ENCODE assay signal across 28 cellular contexts in genomic region chr9:86876797-86877196, GRCh38.
"Had no signal": no experiment of that assay in that cellular context is flagged by ENCODE, and none has a peak within 500 bp of the region (broad histone marks: within the 10 kb centered on the region; RNA-seq: fewer than 3 reads in every experiment).

No MANE protein-coding gene starts in this region.

- H3K4me1 ChIP-seq: esophagus muscularis mucosa, foreskin keratinocyte, gastroesophageal sphincter, heart right ventricle, lower lobe of right lung, parathyroid adenoma, right lobe of liver, suprapubic skin, transverse colon, upper lobe of right lung, uterus had no signal

- H3K4me3 Mint-ChIP-seq: immature natural killer cell; naive thymus-derived CD8-positive, alpha-beta T cell; stimulated activated naive CD8-positive, alpha-beta T cell treated with anti-CD3 and anti-CD28 coated beads, Interleukin-15, amount 100 ng/mL, for 72 hours had no signal

- H3K36me3 ChIP-seq: esophagus muscularis mucosa, gastroesophageal sphincter, heart right ventricle, lower lobe of right lung, right lobe of liver, suprapubic skin, transverse colon, upper lobe of right lung, uterus had no signal

- H3K4me3 ChIP-seq: dorsolateral prefrontal cortex, esophagus muscularis mucosa, gastroesophageal sphincter, heart right ventricle, lower lobe of right lung, right lobe of liver, smooth muscle cell, suprapubic skin, transverse colon, upper lobe of right lung, uterus had no signal

- H3K27ac ChIP-seq: dorsolateral prefrontal cortex, esophagus muscularis mucosa, foreskin keratinocyte, gastroesophageal sphincter, heart right ventricle, lower lobe of right lung, parathyroid adenoma, right lobe of liver, suprapubic skin, transverse colon, upper lobe of right lung, uterus had no signal

- H3K4me1 Mint-ChIP-seq: immature natural killer cell; naive thymus-derived CD8-positive, alpha-beta T cell; stimulated activated naive CD8-positive, alpha-beta T cell treated with anti-CD3 and anti-CD28 coated beads, Interleukin-15, amount 100 ng/mL, for 72 hours had no signal

- H3K9ac ChIP-seq: parathyroid adenoma had no signal

- H3K9me3 ChIP-seq: esophagus muscularis mucosa, gastroesophageal sphincter, lower lobe of right lung, right lobe of liver, suprapubic skin, transverse colon, upper lobe of right lung, uterus had no signal

- H3K9me3 Mint-ChIP-seq: immature natural killer cell; stimulated activated naive CD8-positive, alpha-beta T cell treated with anti-CD3 and anti-CD28 coated beads, Interleukin-15, amount 100 ng/mL, for 72 hours had no signal

- H3K36me3 Mint-ChIP-seq: immature natural killer cell; naive thymus-derived CD8-positive, alpha-beta T cell had no signal

- DNase-seq: dorsolateral prefrontal cortex; effector CD4-positive, alpha-beta T cell; foreskin keratinocyte; heart right ventricle; hypothalamus; immature natural killer cell; islet precursor cell; kidney glomerular epithelial cell; left colon; left ventricle myocardium superior; lower lobe of right lung; naive thymus-derived CD8-positive, alpha-beta T cell; right lobe of liver; stimulated activated CD4-positive, alpha-beta T cell treated with anti-CD3 and anti-CD28 coated beads, Interleukin-12 subunit alpha, Interleukin-12 subunit beta, amount 100 ng/mL, for 4 hours; stimulated activated CD4-positive, alpha-beta T cell treated with anti-CD3 and anti-CD28 coated beads, Interleukin-1b, Interleukin-23, amount 100 ng/mL, for 48 hours; stimulated activated CD4-positive, alpha-beta T cell treated with anti-CD3 and anti-CD28 coated beads, Interleukin-4, amount 100 ng/mL, for 1 hour; stimulated activated CD8-positive, alpha-beta memory T cell treated with anti-CD3 and anti-CD28 coated beads, Interleukin-4, amount 100 ng/mL, for 48 hours; stimulated activated naive CD4-positive, alpha-beta T cell; stimulated activated naive CD8-positive, alpha-beta T cell treated with anti-CD3 and anti-CD28 coated beads, Interleukin-15, amount 100 ng/mL, for 72 hours; transverse colon; upper lobe of right lung; uterus had no signal

- H3K27ac Mint-ChIP-seq: immature natural killer cell; naive thymus-derived CD8-positive, alpha-beta T cell; progenitor cell of endocrine pancreas; stimulated activated naive CD8-positive, alpha-beta T cell treated with anti-CD3 and anti-CD28 coated beads, Interleukin-15, amount 100 ng/mL, for 72 hours had no signal

- ATAC-seq: foreskin keratinocyte; gastroesophageal sphincter; heart right ventricle; left colon; left ventricle myocardium superior; lower lobe of right lung; naive thymus-derived CD8-positive, alpha-beta T cell; right lobe of liver; stimulated activated naive CD8-positive, alpha-beta T cell treated with anti-CD3 and anti-CD28 coated beads, Interleukin-15, amount 100 ng/mL, for 72 hours; upper lobe of right lung had no signal

- H3K27me3 ChIP-seq: esophagus muscularis mucosa, foreskin keratinocyte, gastroesophageal sphincter, transverse colon, uterus had no signal
